In genomic region chr2:27494284-27494943, GRCh38 we compare ENCODE assay signal across 9 cellular contexts. TPM values are rescaled to one million over a fixed set of nuclear protein-coding genes. Genes with fewer than 3 reads are reported as not detected.
A peak's percentile ranks its signal among the peaks of the same experiment; 100 is the strongest.
DNase-seq lines count a peak whose midpoint lies in the region; ATAC-seq and TF ChIP-seq lines count a peak whose summit lies in the region.
"Had no signal": no experiment of that assay in that cellular context is flagged by ENCODE, and none has a peak within 500 bp of the region (broad histone marks: within the 10 kb centered on the region; RNA-seq: fewer than 3 reads in every experiment).

No MANE protein-coding gene starts in this region.

- peaks cover 3% of the 10 kb centered on the region for H3F3A ChIP-seq in smooth muscle cell (ENCODE audit: low read depth)

- in situ Hi-C loops in astrocyte of the spinal cord (cut with HindIII; ENCODE audit: low sequenced_read_pairs), result no loop called here

- no peaks in the 10 kb centered on the region for H3K79me2 ChIP-seq in smooth muscle cell (ENCODE audit: low read depth)

- no peak for ATAC-seq in GM21528 (IDR thresholded peaks at IDR 0.05; ENCODE audit: low FRiP score, unreplicated experiment)
- ATAC-seq in GM21526 (IDR thresholded peaks at IDR 0.05; ENCODE audit: low FRiP score, unreplicated experiment), result no peak

- H3K27ac ChIP-seq in HL-60 (replicated peaks) (no peak overlapping the region), smooth muscle cell (ENCODE audit: low read depth) (no peak overlapping the region)

- TF ChIP-seq CTCF in HL-60 (IDR thresholded peaks at IDR 0.05; ENCODE audit: insufficient read depth, low read length), result no peak
- peak; percentile 7 for TF ChIP-seq CTCF in astrocyte of the spinal cord (IDR thresholded peaks at IDR 0.05; ENCODE audit: low read depth, low read length)
- no peak for TF ChIP-seq CTCF in smooth muscle cell (IDR thresholded peaks at IDR 0.05; ENCODE audit: borderline replicate concordance, insufficient read depth, poor library complexity, severe bottlenecking)

- H3K4me2 ChIP-seq in smooth muscle cell, result peak overlapping the region; percentile 100

- WGBS in smooth muscle cell (ENCODE audit: low lambda C conversion rate), result 10% methylated on average over 34 of the region's 35 CpGs

- peaks cover 5% of the 10 kb centered on the region for H3K4me1 ChIP-seq in smooth muscle cell (ENCODE audit: low read depth)

- peaks cover 20% of the 10 kb centered on the region for H3K27me3 ChIP-seq in HL-60 (ENCODE audit: insufficient read depth, poor library complexity, severe bottlenecking)
- H3K27me3 ChIP-seq in smooth muscle cell (ENCODE audit: low read depth), result peaks cover 23% of the 10 kb centered on the region

- H3K4me3 ChIP-seq in HL-60 (replicated peaks; ENCODE audit: insufficient read depth, low read length), result peak overlapping the region; percentile 20
- peak overlapping the region; percentile 73 for H3K4me3 ChIP-seq in astrocyte of the spinal cord (ENCODE audit: low read depth, low read length)
- peak overlapping the region; percentile 89 for H3K4me3 ChIP-seq in smooth muscle cell

- no peaks in the 10 kb centered on the region for H3K36me3 ChIP-seq in smooth muscle cell (ENCODE audit: low read depth)

- H4K20me1 ChIP-seq in smooth muscle cell (ENCODE audit: low read depth), result no peaks in the 10 kb centered on the region

- no peak for DNase-seq in HL-60 (ENCODE audit: low read depth in 1 of 2, low spot score in 1 of 2)
- DNase-seq in astrocyte of the spinal cord (ENCODE audit: low read depth, low spot score), result peak; percentile 44
- peak; percentile 75 for DNase-seq in iris pigment epithelial cell (ENCODE audit: low read depth)
- DNase-seq in smooth muscle cell (lab: John Stamatoyannopoulos, UW; ENCODE audit: unreplicated experiment), result no peak
- DNase-seq in SHP77 (lab: John Stamatoyannopoulos, UW), result no peak
- DNase-seq in D341Med (ENCODE audit: low spot score), result no peak

- no peak overlapping the region for H3K9ac ChIP-seq in smooth muscle cell (ENCODE audit: low read depth)

- H2AFZ ChIP-seq in smooth muscle cell (ENCODE audit: low read depth), result peak overlapping the region; percentile 100

- no peaks in the 10 kb centered on the region for H3K9me3 ChIP-seq in smooth muscle cell (replicated peaks; ENCODE audit: low read depth)

RNA-seq across cellular contexts. Expression of gene FNDC4, which starts 0.6 kb away (rescaled TPM):
- 6.7 and 8.8 TPM in 2 replicates for total RNA-seq in smooth muscle cell
- 20.3 and 24.1 TPM in 2 replicates for polyA plus RNA-seq in smooth muscle cell
- total RNA-seq: T-helper 2 cell treated with Interferon-gamma antibody and Interleukin-4, amounts not matched to agents 100 ng/mL and 5 ng/mL, for 36 hours had no signal

RNA-seq across cellular contexts. Expression of gene GCKR, which starts 2.2 kb away (rescaled TPM):
- not detected in 2 replicates for total RNA-seq in smooth muscle cell
- polyA plus RNA-seq in smooth muscle cell, result 0.48 and 0.70 TPM in 2 replicates
- total RNA-seq: T-helper 2 cell treated with Interferon-gamma antibody and Interleukin-4, amounts not matched to agents 100 ng/mL and 5 ng/mL, for 36 hours had no signal

RNA-seq across cellular contexts. Expression of gene IFT172, which starts 4.9 kb away (rescaled TPM):
- total RNA-seq in smooth muscle cell, result 17.4 and 26.3 TPM in 2 replicates
- polyA plus RNA-seq in smooth muscle cell, result 12.5 and 22.2 TPM in 2 replicates

RNA-seq across cellular contexts. Expression of gene KRTCAP3, which starts 52.2 kb away (rescaled TPM):
- total RNA-seq in smooth muscle cell, result 1.7 and 2.9 TPM in 2 replicates
- 3.2 and 9.2 TPM in 2 replicates for polyA plus RNA-seq in smooth muscle cell

Comparison
In these comparisons a context has a peak if more than half of its experiments do, and no peak if none do; other contexts are left out.
1. DNase-seq: peak in astrocyte of the spinal cord (single experiment) and iris pigment epithelial cell (single experiment); none in HL-60 (0 of 2), smooth muscle cell (single experiment), SHP77 (0 of 2) and D341Med (single experiment).
2. H3K4me3 ChIP-seq: peak in every context shown above with its lines; median percentile 89 in smooth muscle cell; 73 in astrocyte of the spinal cord; 20 in HL-60.